ENCODE assay signal across 8 cellular contexts in genomic region chr12:5442251-5443006, GRCh38. TPM values are rescaled to one million over a fixed set of nuclear protein-coding genes. Genes with fewer than 3 reads are reported as not detected.
DNase-seq lines count a peak whose midpoint lies in the region; ATAC-seq and TF ChIP-seq lines count a peak whose summit lies in the region.

No MANE protein-coding gene starts in this region.

- peak; percentile 65 to 70 for DNase-seq in NCI-H2081 (lab: John Stamatoyannopoulos, UW)
- DNase-seq in NCI-H2081 treated with DMSO at 0.1 percent for 48 hours (lab: John Stamatoyannopoulos, UW) = no peak
- DNase-seq in NCI-H526 treated with DMSO at 0.1 percent for 48 hours (lab: John Stamatoyannopoulos, UW) = peak; percentile 54
- peak in 2 of 10 donors; percentile 19 to 47 for DNase-seq in dorsolateral prefrontal cortex

- peaks cover 25% of the 10 kb centered on the region for H3K27me3 Mint-ChIP-seq in nephron (ENCODE audit: low read depth)

- intact Hi-C loops in dorsolateral prefrontal cortex (cut with DNase I) = loop anchor here in 1 of 2 donors (10.0 kb wide), 2 partner anchors 268 to 588 kb away; no protein-coding TSS in a partner anchor

- H3K4me1 Mint-ChIP-seq in nephron = peaks cover 50% of the 10 kb centered on the region

- peaks cover 0 to 79% (median 15%) of the 10 kb centered on the region in 45 donors for H3K27me3 ChIP-seq in dorsolateral prefrontal cortex

- H3K9me3 Mint-ChIP-seq in nephron = peaks cover 5% of the 10 kb centered on the region

- TF ChIP-seq POLR2A in GM18505 (IDR thresholded peaks at IDR 0.05; ENCODE audit: borderline replicate concordance, extremely low read depth, insufficient read depth, insufficient read length) = no peak

- no peak overlapping the region for H3K27ac Mint-ChIP-seq in nephron

- H3K27ac ChIP-seq in dorsolateral prefrontal cortex = no peak overlapping the region

- H3K4me3 ChIP-seq in dorsolateral prefrontal cortex = no peak overlapping the region

- ATAC-seq in HG02763 (IDR thresholded peaks at IDR 0.05; ENCODE audit: unreplicated experiment) (no peak), GM18505 (IDR thresholded peaks at IDR 0.05; ENCODE audit: unreplicated experiment) (no peak), HG02798 (IDR thresholded peaks at IDR 0.05; ENCODE audit: poor library complexity, unreplicated experiment) (no peak)

- H3K4me3 Mint-ChIP-seq in nephron = no peak overlapping the region

- peaks cover 4% of the 10 kb centered on the region for H3K36me3 Mint-ChIP-seq in nephron (ENCODE audit: low read depth)

- TF ChIP-seq CTCF in dorsolateral prefrontal cortex (IDR thresholded peaks at IDR 0.05 in 54 of 56, conservative IDR thresholded peaks at IDR 0.05 in 2 of 56; ENCODE audit: low read depth in 1 of 56, partially characterized antibody in 56 of 56) (peak in 55 of 56 donors; percentile 14 to 73 (median 51)), nephron (IDR thresholded peaks at IDR 0.05; ENCODE audit: unreplicated experiment in 3 of 3) (peak; percentile 45 to 69 (median 64))

RNA-seq across cellular contexts. Expression of gene NTF3, which starts 10.5 kb away (rescaled TPM):
- total RNA-seq in dorsolateral prefrontal cortex = 1 to 10 TPM in 12 of 120 experiments, under 1 TPM in 13, not detected in 95; 0.46 to 3.1 (median 0.84) TPM
